ENCODE assay signal across 23 cellular contexts in genomic region chr19:19653597-19654147, GRCh38. TPM values are rescaled to one million over a fixed set of nuclear protein-coding genes. Genes with fewer than 3 reads are reported as not detected.
DNase-seq lines count a peak whose midpoint lies in the region; ATAC-seq and TF ChIP-seq lines count a peak whose summit lies in the region.
"Had no signal": no experiment of that assay in that cellular context is flagged by ENCODE, and none has a peak within 500 bp of the region (broad histone marks: within the 10 kb centered on the region; RNA-seq: fewer than 3 reads in every experiment).

No MANE protein-coding gene starts in this region.

- no peak overlapping the region for H2AK5ac ChIP-seq in neuronal stem cell (ENCODE audit: low read depth, low read length)

- H3K27ac Mint-ChIP-seq in CD14-positive monocyte, result no peak overlapping the region
- H3K27ac Mint-ChIP-seq in T-helper 17 cell, result peak overlapping the region; percentile 91
- H3K27ac Mint-ChIP-seq: GM23338, HFFc6 had no signal

- H3K4me3 Mint-ChIP-seq in CD14-positive monocyte (no peak overlapping the region), T-helper 17 cell (no peak overlapping the region)
- H3K4me3 Mint-ChIP-seq: CD8-positive, alpha-beta memory T cell; GM23338; HFFc6 had no signal

- TF ChIP-seq POLR2A in esophagus muscularis mucosa (IDR thresholded peaks at IDR 0.05; ENCODE audit: low read depth), result no peak

- no peak overlapping the region for H3K4ac ChIP-seq in neuronal stem cell (ENCODE audit: low read length)

- H2BK120ac ChIP-seq in neuronal stem cell (ENCODE audit: low read depth, low read length), result no peak overlapping the region

- H2BK15ac ChIP-seq in neuronal stem cell (ENCODE audit: low read length), result no peak overlapping the region

- intact Hi-C loops in CD14-positive monocyte (cut with micrococcal nuclease) (no loop called here), esophagus muscularis mucosa (cut with DNase I) (no loop called here)

- TF ChIP-seq EP300 in esophagus muscularis mucosa (IDR thresholded peaks at IDR 0.05), result no peak

- no peaks in the 10 kb centered on the region for H4K20me1 ChIP-seq in GM23248 (ENCODE audit: insufficient read depth)

- H3K27ac ChIP-seq in neuronal stem cell (replicated peaks; ENCODE audit: low read length) (no peak overlapping the region), esophagus muscularis mucosa (replicated peaks in 1 of 4) (no peak overlapping the region), GM23248 (no peak overlapping the region)
- H3K27ac ChIP-seq: RWPE1, SK-N-MC had no signal

- no peak overlapping the region for H4K91ac ChIP-seq in neuronal stem cell (ENCODE audit: low read depth, low read length, poor library complexity)

- H3K18ac ChIP-seq in neuronal stem cell (ENCODE audit: low read length), result no peak overlapping the region

- no peak overlapping the region for H2BK5ac ChIP-seq in neuronal stem cell (ENCODE audit: low read length)

- H3K4me1 ChIP-seq in neuronal stem cell (ENCODE audit: control insufficient read depth in 2 of 2, insufficient read depth in 1 of 2, low read depth in 1 of 2, low read length in 2 of 2), result no peaks in the 10 kb centered on the region
- H3K4me1 ChIP-seq in esophagus muscularis mucosa, result peaks cover 0 to 3% (median 0%) of the 10 kb centered on the region in 4 donors
- no peaks in the 10 kb centered on the region for H3K4me1 ChIP-seq in GM23248 (ENCODE audit: insufficient read depth)
- H3K4me1 ChIP-seq: HAP-1 had no signal

- H3K27me3 ChIP-seq in neuronal stem cell (ENCODE audit: control insufficient read depth in 3 of 3, insufficient read depth in 3 of 3, low read depth in 1 of 3, low read length in 3 of 3) (no peaks in the 10 kb centered on the region), esophagus muscularis mucosa (no peaks in the 10 kb centered on the region), GM23248 (replicated peaks; ENCODE audit: insufficient read depth) (no peaks in the 10 kb centered on the region)

- no peaks in the 10 kb centered on the region for H3K9me3 Mint-ChIP-seq in CD14-positive monocyte
- H3K9me3 Mint-ChIP-seq: CD8-positive, alpha-beta memory T cell; GM23338; HFFc6 had no signal

- H3K4me2 ChIP-seq in neuronal stem cell (ENCODE audit: insufficient read depth, low read length, poor library complexity, severe bottlenecking) (no peak overlapping the region), GM23248 (ENCODE audit: unreplicated experiment) (no peak overlapping the region)
- H3K4me2 ChIP-seq: GM23338 had no signal

- H2AFZ ChIP-seq in neuronal stem cell (ENCODE audit: low read length) (no peak overlapping the region), GM23248 (no peak overlapping the region)
- H2AFZ ChIP-seq: GM23338 had no signal

- H3K9ac ChIP-seq in neuronal stem cell (ENCODE audit: low read depth, low read length, poor library complexity) (peak overlapping the region; percentile 44), GM23248 (no peak overlapping the region)

- H3K9me3 ChIP-seq in T-helper 17 cell (ENCODE audit: control insufficient read depth, low read length, poor library complexity, severe bottlenecking), result no peaks in the 10 kb centered on the region
- no peaks in the 10 kb centered on the region for H3K9me3 ChIP-seq in neuronal stem cell (replicated peaks in 1 of 2; ENCODE audit: control insufficient read depth in 2 of 2, insufficient read depth in 1 of 2, low read depth in 1 of 2, low read length in 2 of 2)
- H3K9me3 ChIP-seq in esophagus muscularis mucosa, result no peaks in the 10 kb centered on the region
- no peaks in the 10 kb centered on the region for H3K9me3 ChIP-seq in GM23248 (ENCODE audit: low read depth)
- H3K9me3 ChIP-seq: HAP-1 had no signal

- H3K79me2 ChIP-seq in GM23248 (ENCODE audit: insufficient read depth), result no peaks in the 10 kb centered on the region

- H3K27me3 Mint-ChIP-seq in CD14-positive monocyte (ENCODE audit: low read depth in 3 of 3) (peaks cover 0 to 7% (median 2%) of the 10 kb centered on the region in 3 donors), T-helper 17 cell (no peaks in the 10 kb centered on the region)

- no peak overlapping the region for H3K14ac ChIP-seq in neuronal stem cell (ENCODE audit: low read length)

- no peak overlapping the region for H2BK12ac ChIP-seq in neuronal stem cell (ENCODE audit: low read length)

- H3K23ac ChIP-seq in neuronal stem cell (ENCODE audit: low read depth, low read length, poor library complexity), result no peak overlapping the region

- H3K4me3 ChIP-seq in neuronal stem cell (ENCODE audit: low read length in 2 of 2), result no peak overlapping the region
- H3K4me3 ChIP-seq in esophagus muscularis mucosa, result no peak overlapping the region
- H3K4me3 ChIP-seq in GM23248, result no peak overlapping the region
- H3K4me3 ChIP-seq: GM23338, HAP-1, SK-N-MC had no signal

- H3K4me1 Mint-ChIP-seq in CD14-positive monocyte (no peaks in the 10 kb centered on the region), T-helper 17 cell (peaks cover 13% of the 10 kb centered on the region)
- H3K4me1 Mint-ChIP-seq: GM23338 had no signal

- H4K8ac ChIP-seq in neuronal stem cell (ENCODE audit: low read depth, low read length), result no peak overlapping the region

- H3K36me3 ChIP-seq in neuronal stem cell (replicated peaks in 1 of 2; ENCODE audit: control insufficient read depth in 2 of 2, insufficient read depth in 2 of 2, low read length in 2 of 2), result peaks cover 80 to 97% of the 10 kb centered on the region in 2 donors
- peaks cover 73 to 100% (median 99%) of the 10 kb centered on the region in 4 donors for H3K36me3 ChIP-seq in esophagus muscularis mucosa
- peaks cover 5% of the 10 kb centered on the region; the same call in 1 of the 2 replicates for H3K36me3 ChIP-seq in GM23248 (ENCODE audit: low read depth)

- H3F3A ChIP-seq in GM23248 (ENCODE audit: insufficient read depth), result no peaks in the 10 kb centered on the region

- in situ Hi-C loops in GM23248 (cut with MboI), result no loop called here

- DNase-seq in CD14-positive monocyte (ENCODE audit: low spot score), result peak; percentile 36
- DNase-seq in D341Med (ENCODE audit: low spot score), result peak; percentile 17
- DNase-seq in T-helper 17 cell, result no peak
- DNase-seq in neuronal stem cell (ENCODE audit: low spot score), result no peak
- DNase-seq in T-helper 2 cell, result no peak
- no peak for DNase-seq in esophagus muscularis mucosa (ENCODE audit: extremely low spot score)
- no peak for DNase-seq in GM23248
- no peak for DNase-seq in NOMO-1 (lab: John Stamatoyannopoulos, UW; ENCODE audit: unreplicated experiment in 2 of 2)
- DNase-seq: C1 segment of cervical spinal cord; CD8-positive, alpha-beta memory T cell; DMS153; DND-41; HFFc6; KG1; MM.1S; NCI-H2029; NCI-H446 treated with DMSO at 0.1 percent for 48 hours; NCI-H526; SIG-M5 had no signal

- no peak for TF ChIP-seq CTCF in CD14-positive monocyte (IDR thresholded peaks at IDR 0.05)
- no peak for TF ChIP-seq CTCF in esophagus muscularis mucosa (IDR thresholded peaks at IDR 0.05)

- H3K9me2 ChIP-seq in GM23248 (ENCODE audit: insufficient read depth), result no peaks in the 10 kb centered on the region

- H3K79me1 ChIP-seq in neuronal stem cell (ENCODE audit: low read depth, low read length), result peaks cover 18% of the 10 kb centered on the region

- ATAC-seq in T-helper 17 cell, result no peak
- ATAC-seq: GM23338 had no signal

- no CpG with 5 or more reads among the region's 23 CpGs for WGBS in neuronal stem cell (ENCODE audit: extremely low coverage in 2 of 2, insufficient read length in 2 of 2, insufficient replicate concordance in 1 of 2), 2 donors
- 93% methylated on average over 23 of the region's 23 CpGs for WGBS in esophagus muscularis mucosa
- 95 to 96% methylated on average over 23 of the region's 23 CpGs for WGBS in GM23248 (ENCODE audit: low coverage in 1 of 2, low lambda C conversion rate in 2 of 2, missing lambda C conversion rate in 2 of 2), 2 experiments

- H3K36me3 Mint-ChIP-seq in CD14-positive monocyte (peaks cover 87 to 100% of the 10 kb centered on the region in 2 donors), T-helper 17 cell (ENCODE audit: low read depth) (peaks cover 13% of the 10 kb centered on the region)

RNA-seq across cellular contexts. Expression of gene ATP13A1, which starts 9.8 kb away (rescaled TPM):
- 10 to 100 TPM; 16.9 to 21.9 TPM for polyA plus RNA-seq in CD14-positive monocyte
- 10 to 100 TPM; 91.4 to 98.8 TPM for total RNA-seq in T-helper 17 cell
- polyA plus RNA-seq in neuronal stem cell (2013, experiment 1 of 2), result 20.7 TPM
- polyA plus RNA-seq in neuronal stem cell (2013, experiment 2 of 2), result 20.1 TPM
- total RNA-seq in esophagus muscularis mucosa, result 100 to 1,000 TPM in 1 of 4 donors, 10 to 100 TPM in 3; 59.3 to 104 (median 81.7) TPM
- total RNA-seq in GM23248 (2014; rRNA removed; shearing (Covaris generic)), result 86.6 and 101 TPM in 2 replicates
- polyA plus RNA-seq in GM23248 (2016; fragmentation: Nextera tagmentation; extraction: Ambion mirVana), result 42.3 TPM in 2 replicates

RNA-seq across cellular contexts. Expression of gene GMIP, which starts 10.2 kb away (rescaled TPM):
- polyA plus RNA-seq in CD14-positive monocyte (10 to 100 TPM; 41.4 to 75.1 TPM), GM23248 (2016; fragmentation: Nextera tagmentation; extraction: Ambion mirVana) (3.0 and 3.1 TPM in 2 replicates)
- total RNA-seq in T-helper 17 cell (10 to 100 TPM; 85.0 to 91.7 TPM), esophagus muscularis mucosa (10 to 100 TPM in 1 of 4 donors, 1 to 10 TPM in 3; 6.9 to 15.9 (median 7.5) TPM)
- 6.5 TPM for polyA plus RNA-seq in neuronal stem cell (2013, experiment 1 of 2)
- polyA plus RNA-seq in neuronal stem cell (2013, experiment 2 of 2), result 6.7 TPM
- 2.9 and 5.0 TPM in 2 replicates for total RNA-seq in GM23248 (2014; rRNA removed; shearing (Covaris generic))

RNA-seq across cellular contexts. Expression of gene ZNF101, which starts 15.0 kb away (rescaled TPM):
- polyA plus RNA-seq in CD14-positive monocyte (1 to 10 TPM; 5.5 to 8.4 TPM), GM23248 (2016; fragmentation: Nextera tagmentation; extraction: Ambion mirVana) (3.7 and 4.5 TPM in 2 replicates)
- total RNA-seq in T-helper 17 cell (10 to 100 TPM; 56.0 to 56.1 TPM), esophagus muscularis mucosa (1 to 10 TPM; 4.5 to 7.1 (median 5.7) TPM)
- polyA plus RNA-seq in neuronal stem cell (2013, experiment 1 of 2), result 14.0 TPM
- 14.0 TPM for polyA plus RNA-seq in neuronal stem cell (2013, experiment 2 of 2)
- 3.7 and 11.4 TPM in 2 replicates for total RNA-seq in GM23248 (2014; rRNA removed; shearing (Covaris generic))

RNA-seq across cellular contexts. Expression of gene LPAR2, which starts 25.7 kb away (rescaled TPM):
- polyA plus RNA-seq in CD14-positive monocyte (1 to 10 TPM; 1.9 to 2.2 TPM), GM23248 (2016; fragmentation: Nextera tagmentation; extraction: Ambion mirVana) (0.72 and 1.3 TPM in 2 replicates)
- total RNA-seq in T-helper 17 cell (10 to 100 TPM; 66.5 to 67.2 TPM), esophagus muscularis mucosa (1 to 10 TPM in 2 of 4 donors, under 1 TPM in 2; 0.69 to 2.7 (median 1.0) TPM)
- 79.0 TPM for polyA plus RNA-seq in neuronal stem cell (2013, experiment 1 of 2)
- 73.0 TPM for polyA plus RNA-seq in neuronal stem cell (2013, experiment 2 of 2)
- total RNA-seq in GM23248 (2014; rRNA removed; shearing (Covaris generic)), result 0.13 and 1.8 TPM in 2 replicates

RNA-seq across cellular contexts. Expression of gene PBX4, which starts 35.2 kb away (rescaled TPM):
- not detected for polyA plus RNA-seq in CD14-positive monocyte
- total RNA-seq in T-helper 17 cell, result 10 to 100 TPM; 49.7 to 58.4 TPM
- polyA plus RNA-seq in neuronal stem cell (2013, experiment 1 of 2), result 6.9 TPM
- polyA plus RNA-seq in neuronal stem cell (2013, experiment 2 of 2), result 7.0 TPM
- 1 to 10 TPM in 1 of 4 donors, under 1 TPM in 2, not detected in 1; 0.66 to 3.7 (median 0.98) TPM for total RNA-seq in esophagus muscularis mucosa
- total RNA-seq in GM23248 (2014; rRNA removed; shearing (Covaris generic)), result 0.32 TPM in 1 of 2 replicates, not detected in the other
- 0.63 and 0.71 TPM in 2 replicates for polyA plus RNA-seq in GM23248 (2016; fragmentation: Nextera tagmentation; extraction: Ambion mirVana)

Comparison
In these comparisons a context has a peak if more than half of its experiments do, and no peak if none do; other contexts are left out.
1. DNase-seq: peak in CD14-positive monocyte (single experiment) and D341Med (single experiment); none in T-helper 17 cell (0 of 3), neuronal stem cell (single experiment), T-helper 2 cell (0 of 5), esophagus muscularis mucosa (single experiment), GM23248 (single experiment) and NOMO-1 (0 of 2).
2. RNA of gene GMIP, which starts 10.2 kb away (total RNA-seq): 85.0 to 91.7 TPM in T-helper 17 cell; 6.9 to 15.9 TPM in esophagus muscularis mucosa and 2.9 to 5.0 TPM in GM23248; every median in the first group is over 4 times any median in the second.